In genomic region chr22:47281126-47282106, GRCh38 we compare ENCODE assay signal across 23 cellular contexts.
DNase-seq lines count a peak whose midpoint lies in the region; ATAC-seq, FAIRE-seq and TF ChIP-seq lines count a peak whose summit lies in the region.
"Had no signal": no experiment of that assay in that cellular context is flagged by ENCODE, and none has a peak within 500 bp of the region (broad histone marks: within the 10 kb centered on the region; RNA-seq: fewer than 3 reads in every experiment).

No MANE protein-coding gene starts in this region.

- no peak for TF ChIP-seq CTCF in MCF 10A (IDR thresholded peaks at IDR 0.05; ENCODE audit: unreplicated experiment)
- no peak for TF ChIP-seq CTCF in mammary epithelial cell (conservative IDR thresholded peaks at IDR 0.05 in 1 of 2, IDR thresholded peaks at IDR 0.05 in 1 of 2; ENCODE audit: extremely low read depth in 1 of 2, insufficient read depth in 1 of 2, low read depth in 1 of 2, low read length in 2 of 2)
- TF ChIP-seq CTCF in fibroblast of mammary gland (conservative IDR thresholded peaks at IDR 0.05; ENCODE audit: control insufficient read depth, insufficient read depth, low read depth, low read length) = no peak

- no peaks in the 10 kb centered on the region for H3K9me3 Mint-ChIP-seq in MCF 10A (ENCODE audit: unreplicated experiment)
- H3K9me3 Mint-ChIP-seq: activated naive CD8-positive, alpha-beta T cell treated with anti-CD3 and anti-CD28 coated beads, Interleukin-2, amount 10 ng/mL, durations not matched to agents 7 days and 5 days; stimulated activated memory B cell treated with anti-CD40 and anti-IgM and Interleukin-4, amounts not matched to agents 10 μg/mL and 1 μg/mL and 100 μg/mL, for 72 hours had no signal

- no peaks in the 10 kb centered on the region for H3K27me3 ChIP-seq in mammary epithelial cell (ENCODE audit: insufficient read depth, low read length)
- H3K27me3 ChIP-seq: neutrophil had no signal

- H3K79me2 ChIP-seq in mammary epithelial cell (ENCODE audit: insufficient read depth, low read length) = no peaks in the 10 kb centered on the region

- no peak overlapping the region for H3K9ac ChIP-seq in mammary epithelial cell (ENCODE audit: insufficient read depth, low read length)
- H3K9ac ChIP-seq: SK-N-SH had no signal

- H3K4me3 ChIP-seq in mammary epithelial cell (replicated peaks in 1 of 3; ENCODE audit: insufficient read depth in 1 of 3, low read depth in 2 of 3, low read length in 3 of 3) = no peak overlapping the region
- no peak overlapping the region for H3K4me3 ChIP-seq in fibroblast of mammary gland (ENCODE audit: control insufficient read depth, low read depth, low read length)
- H3K4me3 ChIP-seq: mucosa of descending colon, tibial artery had no signal

- H3K36me3 Mint-ChIP-seq in MCF 10A (ENCODE audit: insufficient read depth, unreplicated experiment) = peaks cover 6% of the 10 kb centered on the region
- H3K36me3 Mint-ChIP-seq: activated naive CD8-positive, alpha-beta T cell treated with anti-CD3 and anti-CD28 coated beads, Interleukin-2, amount 10 ng/mL, durations not matched to agents 7 days and 5 days; CD4-positive, CD25-positive, alpha-beta regulatory T cell; stimulated activated memory B cell treated with anti-CD40 and anti-IgM and Interleukin-4, amounts not matched to agents 10 μg/mL and 1 μg/mL and 100 μg/mL, for 72 hours had no signal

- peak; percentile 74 for FAIRE-seq in urothelium cell line (lab: Jason Lieb, UNC)

- CTCF ChIA-PET in MCF 10A (lab: Yijun Ruan, JAX) = no interaction called here
- CTCF ChIA-PET in mammary epithelial cell (lab: Charles Lee; ENCODE audit: low non-redundant PET) = no interaction called here

- no peaks in the 10 kb centered on the region for H3K4me1 ChIP-seq in mammary epithelial cell (ENCODE audit: insufficient read depth, low read length)
- H3K4me1 ChIP-seq: tibial artery had no signal

- H2AFZ ChIP-seq in mammary epithelial cell (ENCODE audit: low read depth, low read length) = no peak overlapping the region

- H3K27me3 Mint-ChIP-seq in MCF 10A (ENCODE audit: insufficient read depth, unreplicated experiment) = peaks cover 26% of the 10 kb centered on the region
- H3K27me3 Mint-ChIP-seq: CD4-positive, CD25-positive, alpha-beta regulatory T cell had no signal

- WGBS in mammary epithelial cell (ENCODE audit: low coverage, missing lambda C conversion rate) = 57% methylated on average over 19 of the region's 20 CpGs

- intact Hi-C loops in MCF 10A (cut with micrococcal nuclease) (no loop called here), mammary epithelial cell (cut with micrococcal nuclease) (no loop called here)

- dilution Hi-C loops in mammary epithelial cell (cut with HindIII; ENCODE audit: low sequenced_read_pairs) = no loop called here

- no peaks in the 10 kb centered on the region for H4K20me1 ChIP-seq in mammary epithelial cell (ENCODE audit: insufficient read depth, low read length)

- DNase-seq in MCF 10A (ENCODE audit: unreplicated experiment) = peak; percentile 50
- no peak for DNase-seq in mammary epithelial cell
- DNase-seq in NCI-H69 (lab: John Stamatoyannopoulos, UW) = peak; percentile 36
- DNase-seq in fibroblast of mammary gland (ENCODE audit: low read depth) = peak; percentile 41
- DNase-seq in urothelium cell line (ENCODE audit: low spot score) = peak; percentile 32
- DNase-seq in cerebellar nuclear complex (lab: John Stamatoyannopoulos, UW) = no peak
- DNase-seq: 8988T; activated CD4-positive, alpha-beta T cell treated with anti-CD3 and anti-CD28 coated beads for 1 hour; activated naive CD8-positive, alpha-beta T cell treated with anti-CD3 and anti-CD28 coated beads, Interleukin-2, amount 10 ng/mL, durations not matched to agents 7 days and 5 days; CD4-positive, CD25-positive, alpha-beta regulatory T cell; dermis blood vessel endothelial cell; left ventricle myocardium superior; NCI-H2029; NCI-H524; OCI-M1; SK-N-SH; tibial artery had no signal

- no TSS peak for BruUV-seq in MCF 10A (replicated peaks; lab: Mats Ljungman, UMichigan)
- BruUV-seq in mammary epithelial cell (replicated peaks; lab: Mats Ljungman, UMichigan) = no TSS peak

- no peak for ATAC-seq in HG03457 (IDR thresholded peaks at IDR 0.05; ENCODE audit: unreplicated experiment)
- ATAC-seq in HG03378 (IDR thresholded peaks at IDR 0.05; ENCODE audit: unreplicated experiment) = no peak
- ATAC-seq: HCT116, left ventricle myocardium superior, mucosa of descending colon had no signal

- in situ Hi-C loops in mammary epithelial cell (cut with MboI; ENCODE audit: low sequenced_read_pairs in 2 of 2) = no loop called here

- H3K36me3 ChIP-seq in mammary epithelial cell (ENCODE audit: insufficient read depth, low read length) = no peaks in the 10 kb centered on the region
- H3K36me3 ChIP-seq: neutrophil, tibial artery had no signal

- H3K27ac Mint-ChIP-seq in MCF 10A (ENCODE audit: low read depth, unreplicated experiment) = no peak overlapping the region
- H3K27ac Mint-ChIP-seq: activated naive CD8-positive, alpha-beta T cell treated with anti-CD3 and anti-CD28 coated beads, Interleukin-2, amount 10 ng/mL, durations not matched to agents 7 days and 5 days; CD4-positive, CD25-positive, alpha-beta regulatory T cell; stimulated activated memory B cell treated with anti-CD40 and anti-IgM and Interleukin-4, amounts not matched to agents 10 μg/mL and 1 μg/mL and 100 μg/mL, for 72 hours had no signal

- peaks cover 39% of the 10 kb centered on the region for H3K9me3 ChIP-seq in mammary epithelial cell (replicated peaks; ENCODE audit: insufficient read depth, low read length)
- H3K9me3 ChIP-seq: mucosa of descending colon, neutrophil, SK-N-SH, tibial artery had no signal

- no peak overlapping the region for H3K27ac ChIP-seq in mammary epithelial cell (ENCODE audit: insufficient read depth, low read depth, low read length)
- H3K27ac ChIP-seq: neutrophil, tibial artery had no signal

- POLR2A ChIA-PET in MCF 10A (lab: Yijun Ruan, JAX) = no interaction called here

- H3K4me2 ChIP-seq in mammary epithelial cell (ENCODE audit: insufficient read depth, low read depth, low read length) = no peak overlapping the region
- H3K4me2 ChIP-seq: SK-N-SH had no signal

- H3K4me3 Mint-ChIP-seq in MCF 10A (ENCODE audit: unreplicated experiment) = no peak overlapping the region
- H3K4me3 Mint-ChIP-seq: activated naive CD8-positive, alpha-beta T cell treated with anti-CD3 and anti-CD28 coated beads, Interleukin-2, amount 10 ng/mL, durations not matched to agents 7 days and 5 days; CD4-positive, CD25-positive, alpha-beta regulatory T cell; stimulated activated memory B cell treated with anti-CD40 and anti-IgM and Interleukin-4, amounts not matched to agents 10 μg/mL and 1 μg/mL and 100 μg/mL, for 72 hours had no signal

- H3K4me1 Mint-ChIP-seq in MCF 10A (ENCODE audit: insufficient read depth, unreplicated experiment) = peaks cover 8% of the 10 kb centered on the region
- H3K4me1 Mint-ChIP-seq: activated naive CD8-positive, alpha-beta T cell treated with anti-CD3 and anti-CD28 coated beads, Interleukin-2, amount 10 ng/mL, durations not matched to agents 7 days and 5 days; CD4-positive, CD25-positive, alpha-beta regulatory T cell; stimulated activated memory B cell treated with anti-CD40 and anti-IgM and Interleukin-4, amounts not matched to agents 10 μg/mL and 1 μg/mL and 100 μg/mL, for 72 hours had no signal

Comparison
In these comparisons a context has a peak if more than half of its experiments do, and no peak if none do; other contexts are left out.
1. DNase-seq: peak in MCF 10A (single experiment), NCI-H69 (single experiment), fibroblast of mammary gland (single experiment) and urothelium cell line (single experiment); none in mammary epithelial cell (single experiment) and cerebellar nuclear complex (0 of 2).